In the genomic region with DNA sequence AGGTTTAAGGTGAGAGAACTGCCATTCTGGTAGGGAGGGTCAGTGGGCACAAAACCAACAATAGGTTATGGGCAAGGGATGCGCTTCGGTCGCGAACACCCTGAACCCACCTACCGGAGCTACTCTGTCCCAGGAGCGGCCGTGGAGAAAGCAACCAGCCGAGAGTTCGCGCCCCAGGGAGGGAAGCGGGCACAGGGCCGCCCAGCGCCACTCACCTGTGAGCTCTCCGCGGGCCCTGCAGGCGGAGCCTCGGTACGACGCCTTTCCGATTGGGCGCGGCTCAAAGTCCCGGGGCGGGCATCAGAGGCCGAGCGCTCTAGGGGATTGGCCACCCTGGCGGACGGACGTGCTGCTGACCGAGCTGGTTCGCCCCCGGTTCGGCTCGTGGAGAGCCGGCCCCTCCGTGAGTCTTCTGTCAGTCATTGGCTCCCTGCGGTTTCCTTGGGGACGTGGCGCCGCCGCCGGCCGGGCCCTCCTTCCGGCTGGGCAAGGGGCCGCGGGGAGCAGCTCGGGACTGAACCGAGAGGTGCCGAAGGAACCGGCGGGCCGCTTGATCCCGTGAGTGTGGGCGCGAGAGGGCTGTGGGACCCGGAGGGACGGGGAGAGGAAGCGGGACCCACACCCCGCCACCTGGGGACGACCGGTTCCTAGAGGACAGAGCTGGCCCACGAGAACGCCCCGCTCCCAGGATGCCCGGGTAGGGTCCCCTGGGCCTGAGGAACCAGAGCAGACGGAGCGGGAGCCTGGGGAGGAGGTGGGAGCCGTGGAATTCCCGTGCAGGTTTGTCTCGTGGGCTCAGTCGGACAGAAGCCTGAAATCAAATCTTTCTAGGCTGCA, we compare ENCODE assay signal across 8 cellular contexts. TPM values are rescaled to one million over a fixed set of nuclear protein-coding genes. Genes with fewer than 3 reads are reported as not detected.
DNase-seq lines count a peak whose midpoint lies in the region; ATAC-seq, FAIRE-seq and TF ChIP-seq lines count a peak whose summit lies in the region.

A gene with protein sequence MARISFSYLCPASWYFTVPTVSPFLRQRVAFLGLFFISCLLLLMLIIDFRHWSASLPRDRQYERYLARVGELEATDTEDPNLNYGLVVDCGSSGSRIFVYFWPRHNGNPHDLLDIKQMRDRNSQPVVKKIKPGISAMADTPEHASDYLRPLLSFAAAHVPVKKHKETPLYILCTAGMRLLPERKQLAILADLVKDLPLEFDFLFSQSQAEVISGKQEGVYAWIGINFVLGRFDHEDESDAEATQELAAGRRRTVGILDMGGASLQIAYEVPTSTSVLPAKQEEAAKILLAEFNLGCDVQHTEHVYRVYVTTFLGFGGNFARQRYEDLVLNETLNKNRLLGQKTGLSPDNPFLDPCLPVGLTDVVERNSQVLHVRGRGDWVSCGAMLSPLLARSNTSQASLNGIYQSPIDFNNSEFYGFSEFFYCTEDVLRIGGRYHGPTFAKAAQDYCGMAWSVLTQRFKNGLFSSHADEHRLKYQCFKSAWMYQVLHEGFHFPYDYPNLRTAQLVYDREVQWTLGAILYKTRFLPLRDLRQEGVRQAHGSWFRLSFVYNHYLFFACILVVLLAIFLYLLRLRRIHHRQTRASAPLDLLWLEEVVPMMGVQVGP (plus strand): TSS at position 479 of the 837 bp plus-strand sequence. CDS start 448 bp downstream, outside the sequence.

- TF ChIP-seq CTCF in AG09319 (IDR thresholded peaks at IDR 0.05; ENCODE audit: low read depth, low read length) (peak; percentile 7), chondrocyte (IDR thresholded peaks at IDR 0.05) (peak; percentile 55), keratinocyte (optimal IDR thresholded peaks at IDR 0.05 in 1 of 3, IDR thresholded peaks at IDR 0.05 in 1 of 3, conservative IDR thresholded peaks at IDR 0.05 in 1 of 3; ENCODE audit: extremely low read depth in 1 of 3, insufficient read depth in 2 of 3, low read length in 3 of 3) (peak in 2 of 3 experiments; percentile 0 to 39)

- peaks cover 4 to 14% of the 10 kb centered on the region in 2 experiments for H3K36me3 ChIP-seq in keratinocyte (ENCODE audit: control insufficient read depth in 2 of 2, extremely low read depth in 1 of 2, insufficient read depth in 2 of 2, low read length in 2 of 2)

- H3K27me3 ChIP-seq in keratinocyte (ENCODE audit: control insufficient read depth, extremely low read depth, insufficient read depth, low read length) = no peaks in the 10 kb centered on the region

- ATAC-seq in GM19043 (IDR thresholded peaks at IDR 0.05; ENCODE audit: low read depth, unreplicated experiment) (peak; percentile 99), HG03354 (IDR thresholded peaks at IDR 0.05; ENCODE audit: poor library complexity, severe bottlenecking, unreplicated experiment) (peak; percentile 99)

- H3K4me3 Mint-ChIP-seq in chondrocyte (ENCODE audit: unreplicated experiment) = peak within 1 kb of the TSS; percentile 80

- H3K4me2 ChIP-seq in keratinocyte (ENCODE audit: control insufficient read depth, extremely low read depth, insufficient read depth, low read depth, low read length) = peak within 1 kb of the TSS; percentile 90

- H3K9me3 Mint-ChIP-seq in chondrocyte (ENCODE audit: low read depth) = no peaks in the 10 kb centered on the region

- peak within 1 kb of the TSS; percentile 98 for H3K9ac ChIP-seq in keratinocyte (ENCODE audit: control insufficient read depth, extremely low read depth, insufficient read depth, low read length)

- dilution Hi-C loops in keratinocyte (cut with MboI; ENCODE audit: extremely low pct_ligation_motif_present, low sequenced_read_pairs) = no loop called here

- peak within 1 kb of the TSS; percentile 95 for H3K27ac ChIP-seq in keratinocyte (ENCODE audit: control insufficient read depth, insufficient read depth, low read length)

- FAIRE-seq in keratinocyte (lab: Jason Lieb, UNC) = peak; percentile 79

- H3K9me3 ChIP-seq in keratinocyte (ENCODE audit: control insufficient read depth, low read depth, low read length) = no peaks in the 10 kb centered on the region

- DNase-seq in AG09319 (ENCODE audit: extremely low read depth, low read depth) (peak; percentile 85), NCI-H446 treated with DMSO at 0.1 percent for 48 hours (lab: John Stamatoyannopoulos, UW) (peak; percentile 76), chondrocyte (ENCODE audit: low spot score) (peak; percentile 99), keratinocyte (ENCODE audit: low read depth, low spot score) (peak; percentile 69)
- peak; percentile 92 for DNase-seq in activated CD4-positive, CD25-positive, alpha-beta regulatory T cell treated with anti-CD3 and anti-CD28 coated beads, Interleukin-2, amount 50 U/mL, for 72 hours
- DNase-seq in stimulated activated CD4-positive, alpha-beta T cell treated with anti-CD3 and anti-CD28 coated beads, Interleukin-15, amount 100 ng/mL, for 1 hour (ENCODE audit: low read depth in 1 of 2, low spot score in 1 of 2) = peak; percentile 75 to 82

- peaks cover 4% of the 10 kb centered on the region for H3K36me3 Mint-ChIP-seq in chondrocyte (ENCODE audit: low read depth)

- peak within 1 kb of the TSS; percentile 64 for H2AFZ ChIP-seq in keratinocyte (ENCODE audit: control insufficient read depth, low read length)

- H3K9me1 ChIP-seq in keratinocyte (ENCODE audit: control insufficient read depth, extremely low read depth, insufficient read depth, low read length) = no peaks in the 10 kb centered on the region

- H3K4me3 ChIP-seq in keratinocyte (ENCODE audit: control insufficient read depth in 2 of 3, extremely low read depth in 1 of 3, insufficient read depth in 2 of 3, low read depth in 1 of 3, low read length in 3 of 3) = peak within 1 kb of the TSS; percentile 87 to 99 (median 89)

- peaks cover 36% of the 10 kb centered on the region for H3K4me1 Mint-ChIP-seq in chondrocyte (ENCODE audit: low read depth)

- no peaks in the 10 kb centered on the region for H4K20me1 ChIP-seq in keratinocyte (ENCODE audit: control insufficient read depth, extremely low read depth, insufficient read depth, low read length)

- peaks cover 47% of the 10 kb centered on the region for H3K79me2 ChIP-seq in keratinocyte (ENCODE audit: control insufficient read depth, insufficient read depth, low read length)

- H3K27me3 Mint-ChIP-seq in chondrocyte (ENCODE audit: low read depth) = no peaks in the 10 kb centered on the region

- H3K27ac Mint-ChIP-seq in chondrocyte (ENCODE audit: unreplicated experiment) = peak within 1 kb of the TSS; percentile 94

- H3K4me1 ChIP-seq in keratinocyte (ENCODE audit: control insufficient read depth, extremely low read depth, insufficient read depth, low read length) = peaks cover 62% of the 10 kb centered on the region

RNA-seq across cellular contexts. Expression of the gene that starts here (rescaled TPM):
- 28.8 to 32.3 TPM (median 29.5 TPM) in 3 replicates for total RNA-seq in chondrocyte
- 18.1 to 21.3 TPM (median 20.9 TPM) in 3 replicates for polyA plus RNA-seq in keratinocyte
- polyA plus RNA-seq in keratinocyte (2011; ENCODE audit: low read depth) = 7.1 TPM
- polyA plus RNA-seq in keratinocyte (2011; cell fraction: cytosol; rRNA removed) = 7.8 and 12.1 TPM in 2 replicates
- 25.0 and 28.5 TPM in 2 replicates for polyA plus RNA-seq in keratinocyte (2011; cell fraction: nucleus; rRNA removed)
- 7.4 and 12.1 TPM in 2 replicates for polyA plus RNA-seq in keratinocyte (2012; ENCODE audit: low replicate concordance)
- polyA minus RNA-seq in keratinocyte = 18.2 to 60.4 TPM (median 50.2 TPM) in 3 replicates
- 24.9 TPM for polyA minus RNA-seq in keratinocyte (2011; cell fraction: cytosol; rRNA and poly(A)+ RNA removed)
- polyA minus RNA-seq in keratinocyte (2011; cell fraction: nucleus; rRNA and poly(A)+ RNA removed) = 60.9 and 105 TPM in 2 replicates

Comparison
In these comparisons a context has a peak if more than half of its experiments do, and no peak if none do; other contexts are left out.
1. Peak in every context shown above with its lines: DNase-seq, ATAC-seq, H3K4me3 ChIP-seq and H3K27ac ChIP-seq.